In genomic region chr1:234169161-234169849, GRCh38 we compare ENCODE assay signal across 1 cellular context.
TF ChIP-seq lines count a peak whose summit lies in the region.

No MANE protein-coding gene starts in this region.

TF ChIP-seq in K562, 482 proteins besides CTCF, POLR2A, EP300 and RAD21 (continued from another document):
- TF ChIP-seq CREB3 (tag; conservative IDR thresholded peaks at IDR 0.05; ENCODE audit: low read depth), result no peak
